ENCODE assay signal across 16 cellular contexts in the genomic region with DNA sequence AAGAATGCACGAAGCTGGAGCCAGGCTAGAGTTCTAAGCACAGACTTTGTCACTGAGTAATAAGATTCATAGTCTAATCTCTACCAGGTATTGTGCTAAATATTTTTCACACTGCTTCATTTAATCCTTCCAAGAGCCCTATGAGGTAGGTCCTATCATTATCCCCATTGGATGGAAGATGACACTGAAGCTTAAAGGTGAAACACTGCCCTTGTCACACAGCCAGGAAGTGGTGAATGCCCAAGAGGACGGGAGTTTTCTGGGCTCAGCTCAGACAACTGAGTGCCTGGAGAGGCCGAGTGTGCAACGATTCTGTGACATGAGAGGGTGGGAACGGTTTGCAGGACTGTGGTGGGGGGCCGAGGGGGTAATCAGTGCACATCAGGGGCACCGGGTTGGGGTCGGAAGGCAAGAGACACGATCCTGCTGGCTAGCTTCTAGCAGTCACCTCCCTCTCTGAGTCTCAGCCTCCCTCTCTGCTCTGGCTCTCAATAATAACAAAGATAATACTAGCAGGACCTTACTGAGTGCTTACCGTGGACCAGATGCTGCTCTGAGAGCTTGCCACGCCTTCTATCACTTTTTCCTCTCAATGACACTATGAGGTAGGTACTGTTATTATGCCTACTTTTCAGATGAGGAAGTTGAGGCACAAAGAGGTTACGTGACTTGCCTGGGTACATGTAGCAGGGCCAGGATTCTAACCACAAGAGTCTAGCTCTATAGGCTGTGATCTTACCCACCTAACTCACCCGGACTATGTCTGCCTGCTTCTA. TPM values are rescaled to one million over a fixed set of nuclear protein-coding genes. Genes with fewer than 3 reads are reported as not detected.
DNase-seq lines count a peak whose midpoint lies in the region; ATAC-seq, FAIRE-seq and TF ChIP-seq lines count a peak whose summit lies in the region.
"Had no signal": no experiment of that assay in that cellular context is flagged by ENCODE, and none has a peak within 500 bp of the region (broad histone marks: within the 10 kb centered on the region; RNA-seq: fewer than 3 reads in every experiment).

No MANE protein-coding gene starts in this region.

- H3K27me3 Mint-ChIP-seq in CD4-positive, CD25-positive, alpha-beta regulatory T cell = peaks cover 5% of the 10 kb centered on the region
- peaks cover 2% of the 10 kb centered on the region for H3K27me3 Mint-ChIP-seq in activated CD8-positive, alpha-beta T cell treated with anti-CD3 and anti-CD28 coated beads, Interleukin-2, amount 10 ng/mL, durations not matched to agents 7 days and 5 days (ENCODE audit: low read depth)
- no peaks in the 10 kb centered on the region for H3K27me3 Mint-ChIP-seq in naive thymus-derived CD8-positive, alpha-beta T cell

- peak in 1 of 3 donors; percentile 23 for DNase-seq in CD4-positive, CD25-positive, alpha-beta regulatory T cell
- DNase-seq in GM12892 (ENCODE audit: insufficient read length) (no peak), occipital lobe (lab: John Stamatoyannopoulos, UW) (no peak), NCI-H774 (lab: John Stamatoyannopoulos, UW) (no peak), anterior cingulate cortex (lab: John Stamatoyannopoulos, UW) (no peak)
- DNase-seq in activated CD8-positive, alpha-beta T cell treated with anti-CD3 and anti-CD28 coated beads, Interleukin-2, amount 10 ng/mL, durations not matched to agents 7 days and 5 days = peak; percentile 51
- peak in 1 of 10 donors; percentile 25 for DNase-seq in naive thymus-derived CD8-positive, alpha-beta T cell
- DNase-seq: foreskin keratinocyte; immature natural killer cell; midbrain; NCI-H510A; stimulated activated CD4-positive, alpha-beta T cell treated with anti-CD3 and anti-CD28 coated beads, Interleukin-4, amount 100 ng/mL, for 1 hour; stomach had no signal

- H3K27ac Mint-ChIP-seq in CD4-positive, CD25-positive, alpha-beta regulatory T cell = peak overlapping the region in 2 of 3 donors; percentile 67 to 82
- H3K27ac Mint-ChIP-seq in activated CD8-positive, alpha-beta T cell treated with anti-CD3 and anti-CD28 coated beads, Interleukin-2, amount 10 ng/mL, durations not matched to agents 7 days and 5 days = peak overlapping the region; percentile 96
- H3K27ac Mint-ChIP-seq in naive thymus-derived CD8-positive, alpha-beta T cell = peak overlapping the region; percentile 78 to 97 (median 94)
- H3K27ac Mint-ChIP-seq: CD14-positive monocyte, immature natural killer cell had no signal

- peaks cover 11% of the 10 kb centered on the region for H3K4me1 ChIP-seq in CD4-positive, CD25-positive, alpha-beta regulatory T cell (ENCODE audit: control insufficient read depth, insufficient read depth, low read length, poor library complexity, severe bottlenecking)
- H3K4me1 ChIP-seq: foreskin keratinocyte had no signal

- no peak for ATAC-seq in CD4-positive, CD25-positive, alpha-beta regulatory T cell (ENCODE audit: low read depth in 2 of 2)
- ATAC-seq in activated CD8-positive, alpha-beta T cell treated with anti-CD3 and anti-CD28 coated beads, Interleukin-2, amount 10 ng/mL, durations not matched to agents 7 days and 5 days = peak; percentile 62
- ATAC-seq in naive thymus-derived CD8-positive, alpha-beta T cell = peak; percentile 52 to 58
- no peak for ATAC-seq in HG03571 (IDR thresholded peaks at IDR 0.05; ENCODE audit: unreplicated experiment)
- ATAC-seq: foreskin keratinocyte had no signal

- H3K36me3 Mint-ChIP-seq in CD4-positive, CD25-positive, alpha-beta regulatory T cell = no peaks in the 10 kb centered on the region
- H3K36me3 Mint-ChIP-seq in activated CD8-positive, alpha-beta T cell treated with anti-CD3 and anti-CD28 coated beads, Interleukin-2, amount 10 ng/mL, durations not matched to agents 7 days and 5 days (ENCODE audit: low read depth) = no peaks in the 10 kb centered on the region
- no peaks in the 10 kb centered on the region for H3K36me3 Mint-ChIP-seq in naive thymus-derived CD8-positive, alpha-beta T cell
- H3K36me3 Mint-ChIP-seq: CD14-positive monocyte, immature natural killer cell had no signal

- POLR2A ChIA-PET in activated CD8-positive, alpha-beta T cell treated with anti-CD3 and anti-CD28 coated beads, Interleukin-2, amount 10 ng/mL, durations not matched to agents 7 days and 5 days (lab: Charles Lee) = interaction anchor here (1.4 to 2.2 kb wide), 5 partner anchors 13 to 105 kb away, joined by 4 to 8 read pairs (median 6); partner anchors contain the start of genes CITED4 and NFYC
- POLR2A ChIA-PET in naive thymus-derived CD8-positive, alpha-beta T cell (lab: Charles Lee) = interaction anchor here (0.5 to 3.6 kb wide), 9 partner anchors 10 to 154 kb away, joined by 3 to 15 read pairs (median 4); partner anchors contain the start of genes CITED4 and NFYC

- no peaks in the 10 kb centered on the region for H3K27me3 ChIP-seq in CD4-positive, CD25-positive, alpha-beta regulatory T cell (ENCODE audit: control insufficient read depth, insufficient read depth, low read length)
- H3K27me3 ChIP-seq: stomach had no signal

- H3K4me1 Mint-ChIP-seq in CD4-positive, CD25-positive, alpha-beta regulatory T cell = peaks cover 4 to 33% (median 16%) of the 10 kb centered on the region in 4 donors
- peaks cover 52% of the 10 kb centered on the region for H3K4me1 Mint-ChIP-seq in activated CD8-positive, alpha-beta T cell treated with anti-CD3 and anti-CD28 coated beads, Interleukin-2, amount 10 ng/mL, durations not matched to agents 7 days and 5 days (ENCODE audit: low read depth)
- peaks cover 26 to 59% (median 55%) of the 10 kb centered on the region in 4 donors for H3K4me1 Mint-ChIP-seq in naive thymus-derived CD8-positive, alpha-beta T cell

- H3K4me3 Mint-ChIP-seq in CD4-positive, CD25-positive, alpha-beta regulatory T cell = peak overlapping the region in 2 of 4 donors; percentile 29 to 72
- peak overlapping the region; percentile 68 for H3K4me3 Mint-ChIP-seq in activated CD8-positive, alpha-beta T cell treated with anti-CD3 and anti-CD28 coated beads, Interleukin-2, amount 10 ng/mL, durations not matched to agents 7 days and 5 days
- peak overlapping the region; percentile 73 to 88 (median 78) for H3K4me3 Mint-ChIP-seq in naive thymus-derived CD8-positive, alpha-beta T cell
- H3K4me3 Mint-ChIP-seq: CD14-positive monocyte, immature natural killer cell had no signal

- H3K27ac ChIP-seq in CD4-positive, CD25-positive, alpha-beta regulatory T cell (ENCODE audit: insufficient read depth, low read length, poor library complexity, severe bottlenecking) = no peak overlapping the region
- H3K27ac ChIP-seq: foreskin keratinocyte, RWPE1 had no signal

- no peaks in the 10 kb centered on the region for H3K9me3 Mint-ChIP-seq in CD4-positive, CD25-positive, alpha-beta regulatory T cell
- no peaks in the 10 kb centered on the region for H3K9me3 Mint-ChIP-seq in activated CD8-positive, alpha-beta T cell treated with anti-CD3 and anti-CD28 coated beads, Interleukin-2, amount 10 ng/mL, durations not matched to agents 7 days and 5 days (ENCODE audit: insufficient read depth)
- no peaks in the 10 kb centered on the region for H3K9me3 Mint-ChIP-seq in naive thymus-derived CD8-positive, alpha-beta T cell
- H3K9me3 Mint-ChIP-seq: CD14-positive monocyte, immature natural killer cell had no signal

- no peaks in the 10 kb centered on the region for H3K9me3 ChIP-seq in CD4-positive, CD25-positive, alpha-beta regulatory T cell (ENCODE audit: control insufficient read depth in 2 of 2, low read length in 2 of 2)
- H3K9me3 ChIP-seq: stomach had no signal

- no peak for TF ChIP-seq POLR2A in GM12892 (IDR thresholded peaks at IDR 0.05; ENCODE audit: low read depth, low read length)

- no peak overlapping the region for H3K4me3 ChIP-seq in CD4-positive, CD25-positive, alpha-beta regulatory T cell (ENCODE audit: low read depth, low read length)
- H3K4me3 ChIP-seq: stomach had no signal

- peak; percentile 91 for FAIRE-seq in GM12892 (lab: Jason Lieb, UNC)

- H3K36me3 ChIP-seq in CD4-positive, CD25-positive, alpha-beta regulatory T cell (ENCODE audit: control insufficient read depth, insufficient read depth, low read length) = no peaks in the 10 kb centered on the region
- H3K36me3 ChIP-seq: stomach had no signal

- CTCF ChIA-PET in activated CD8-positive, alpha-beta T cell treated with anti-CD3 and anti-CD28 coated beads, Interleukin-2, amount 10 ng/mL, durations not matched to agents 7 days and 5 days (lab: Charles Lee) = interaction anchor here (1.2 to 6.4 kb wide), 5 partner anchors 22 to 157 kb away, joined by 3 to 69 read pairs (median 6); no protein-coding TSS in a partner anchor

RNA-seq across cellular contexts. Expression of gene KCNQ4, which starts 12.4 kb away (rescaled TPM):
- 0.44 TPM for total RNA-seq in CD4-positive, CD25-positive, alpha-beta regulatory T cell
- under 1 TPM in 3 of 4 donors, not detected in 1; 0.10 to 0.25 (median 0.13) TPM for polyA plus RNA-seq in CD4-positive, CD25-positive, alpha-beta regulatory T cell
- 0.17 TPM for polyA plus RNA-seq in GM12892 (2012; ENCODE audit: missing spikeins)
- under 1 TPM; 0.73 to 0.87 TPM for total RNA-seq in activated CD8-positive, alpha-beta T cell treated with anti-CD3 and anti-CD28 coated beads, Interleukin-2, amount 10 ng/mL, durations not matched to agents 7 days and 5 days
- total RNA-seq in naive thymus-derived CD8-positive, alpha-beta T cell = under 1 TPM; 0.18 to 0.25 TPM
- polyA plus RNA-seq in naive thymus-derived CD8-positive, alpha-beta T cell = under 1 TPM; 0.08 to 0.17 (median 0.08) TPM
- 1.7 TPM for total RNA-seq in occipital lobe
- total RNA-seq: foreskin keratinocyte had no signal
- polyA plus RNA-seq: CD14-positive monocyte, immature natural killer cell had no signal

Comparison
In these comparisons a context has a peak if more than half of its experiments do, and no peak if none do; other contexts are left out.
1. ATAC-seq: peak in activated CD8-positive, alpha-beta T cell treated with anti-CD3 and anti-CD28 coated beads, Interleukin-2, amount 10 ng/mL, durations not matched to agents 7 days and 5 days (single experiment) and naive thymus-derived CD8-positive, alpha-beta T cell (2 of 2); none in CD4-positive, CD25-positive, alpha-beta regulatory T cell (0 of 2) and HG03571 (single experiment).
2. Peak in every context shown above with its lines, with median percentiles within 50 percentile points of each other: H3K27ac Mint-ChIP-seq.